ENCODE assay signal across 19 cellular contexts in the genomic region with DNA sequence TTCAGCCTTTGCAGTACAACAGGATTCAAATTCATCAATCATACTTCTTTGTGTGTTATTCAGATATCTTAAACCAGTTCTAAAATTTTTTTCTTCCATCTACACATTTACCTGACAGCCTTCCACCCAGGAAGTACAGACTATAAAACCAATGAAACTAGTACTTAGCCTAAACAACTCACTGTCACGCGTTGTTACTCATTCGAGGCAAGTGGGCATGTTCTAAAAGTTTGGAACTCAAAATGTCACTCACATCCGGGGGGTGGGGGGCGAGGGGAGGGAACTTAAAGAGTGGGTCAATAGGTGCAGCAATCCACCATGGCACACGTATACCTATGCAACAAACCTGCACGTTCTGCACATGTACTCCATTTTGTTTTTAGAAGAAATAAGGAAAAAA.
DNase-seq lines count a peak whose midpoint lies in the region; ATAC-seq, FAIRE-seq and TF ChIP-seq lines count a peak whose summit lies in the region.
"Had no signal": no experiment of that assay in that cellular context is flagged by ENCODE, and none has a peak within 500 bp of the region (broad histone marks: within the 10 kb centered on the region; RNA-seq: fewer than 3 reads in every experiment).

No MANE protein-coding gene starts in this region.

- H3K79me1 ChIP-seq in mesendoderm (ENCODE audit: low read length): peaks cover 24% of the 10 kb centered on the region

- RAD21 ChIA-PET in GM12878 (lab: Charles Lee; ENCODE audit: unreplicated experiment): no interaction called here

- H3K4me3 ChIP-seq in BLaER1 (no peak overlapping the region), HEK293 (ENCODE audit: low read depth, low read length) (no peak overlapping the region), GM12878 (no peak overlapping the region), mesendoderm (ENCODE audit: low read length) (no peak overlapping the region)
- H3K4me3 ChIP-seq: BLaER1 treated with 17β-estradiol and CSF1 and Interleukin-3, amounts not matched to agents 10 nM and 100 nM; GM23248 had no signal

- TF ChIP-seq POLR2A in GM12878 (IDR thresholded peaks at IDR 0.05; ENCODE audit: low read depth, low read length): no peak

- H3K56ac ChIP-seq in mesendoderm (ENCODE audit: low read length): no peak overlapping the region

- H3K4me1 ChIP-seq in BLaER1 (peaks cover 20% of the 10 kb centered on the region), HEK293 (ENCODE audit: control insufficient read depth, insufficient read depth, low read length) (peaks cover 28% of the 10 kb centered on the region), GM12878 (ENCODE audit: control insufficient read depth, insufficient read depth, low read length) (peaks cover 16% of the 10 kb centered on the region), mesendoderm (ENCODE audit: control insufficient read depth, low read depth, low read length) (peaks cover 8% of the 10 kb centered on the region)
- H3K4me1 ChIP-seq: Caco-2 had no signal

- TF ChIP-seq EP300 in GM12878 (IDR thresholded peaks at IDR 0.05; ENCODE audit: borderline replicate concordance in 1 of 2, control insufficient read depth in 1 of 2, low read depth in 2 of 2, low read length in 2 of 2): no peak

- no peak overlapping the region for H2AFZ ChIP-seq in GM12878 (ENCODE audit: control insufficient read depth, low read depth, low read length)
- H2AFZ ChIP-seq: GM23248 had no signal

- no peak overlapping the region for H3K4ac ChIP-seq in mesendoderm (ENCODE audit: low read depth, low read length)

- intact Hi-C loops in GM12878 (cut with micrococcal nuclease; ENCODE audit: unreplicated experiment) (no loop called here), left cardiac atrium (cut with DNase I) (no loop called here)

- no peak overlapping the region for H2BK15ac ChIP-seq in mesendoderm (replicated peaks; ENCODE audit: low read depth)

- no peak overlapping the region for H3K18ac ChIP-seq in mesendoderm (ENCODE audit: low read length)

- no peak overlapping the region for H3K27ac ChIP-seq in BLaER1
- H3K27ac ChIP-seq in HEK293 (ENCODE audit: extremely low read depth, low read depth, low read length): no peak overlapping the region
- no peak overlapping the region for H3K27ac ChIP-seq in GM12878 (ENCODE audit: control insufficient read depth, insufficient read depth)
- no peak overlapping the region for H3K27ac ChIP-seq in mesendoderm (ENCODE audit: low read depth, low read length)
- H3K27ac ChIP-seq: BLaER1 treated with 17β-estradiol and CSF1 and Interleukin-3, amounts not matched to agents 10 nM and 100 nM; GM23248; KMS-11 had no signal

- H4K20me1 ChIP-seq in BLaER1: peaks cover 70% of the 10 kb centered on the region
- no peaks in the 10 kb centered on the region for H4K20me1 ChIP-seq in GM12878 (ENCODE audit: control insufficient read depth, insufficient read depth)

- no TSS peak for BruUV-seq in GM12878 (replicated peaks; lab: Mats Ljungman, UMichigan)

- H3K9me3 ChIP-seq in BLaER1 (no peaks in the 10 kb centered on the region), HEK293 (ENCODE audit: control insufficient read depth, insufficient read depth, low read depth, low read length) (no peaks in the 10 kb centered on the region), GM12878 (replicated peaks; ENCODE audit: control insufficient read depth, insufficient read depth, low read length) (no peaks in the 10 kb centered on the region)
- H3K9me3 ChIP-seq: BLaER1 treated with 17β-estradiol and CSF1 and Interleukin-3, amounts not matched to agents 10 nM and 100 nM; Caco-2 had no signal

- no peak overlapping the region for H3K9ac ChIP-seq in BLaER1
- H3K9ac ChIP-seq in GM12878 (ENCODE audit: control insufficient read depth, insufficient read depth, low read length): no peak overlapping the region
- H3K9ac ChIP-seq in mesendoderm (ENCODE audit: low read length): no peak overlapping the region
- H3K9ac ChIP-seq: BLaER1 treated with 17β-estradiol and CSF1 and Interleukin-3, amounts not matched to agents 10 nM and 100 nM; GM23248; KMS-11 had no signal

- H4K8ac ChIP-seq in mesendoderm (ENCODE audit: low read depth, low read length): peak overlapping the region; percentile 28

- 83% methylated on average over 7 of the region's 7 CpGs for WGBS in GM12878 (ENCODE audit: insufficient coverage, insufficient replicate concordance, low lambda C conversion rate, missing lambda C conversion rate)
- no CpG with 5 or more reads among the region's 7 CpGs for WGBS in mesendoderm (ENCODE audit: extremely low coverage, insufficient coverage, low lambda C conversion rate)

- H3K4me2 ChIP-seq in BLaER1 (0 out of 2 replicates have a peak overlapping the region, but pooled peaks have one; percentile 87), GM12878 (ENCODE audit: control insufficient read depth, insufficient read depth) (peak overlapping the region; percentile 40; the same call in 1 of the 2 replicates), mesendoderm (ENCODE audit: low read length) (no peak overlapping the region)
- H3K4me2 ChIP-seq: KMS-11 had no signal

- in situ Hi-C loops in GM12878 (cut with MboI): loop anchor here (25.0 kb wide), 2 partner anchors 556 to 681 kb away; no protein-coding TSS in a partner anchor

- H2AK5ac ChIP-seq in mesendoderm (ENCODE audit: low read length): no peak overlapping the region

- H2BK120ac ChIP-seq in mesendoderm (ENCODE audit: low read depth, low read length): no peak overlapping the region

- TF ChIP-seq CTCF in HEK293 (tag by site-specific recombination; IDR thresholded peaks at IDR 0.05) (no peak), GM12878 (IDR thresholded peaks at IDR 0.05 in 2 of 3, conservative IDR thresholded peaks at IDR 0.05 in 1 of 3; ENCODE audit: control insufficient read depth in 2 of 3, extremely low read depth in 1 of 3, insufficient read depth in 1 of 3, low read depth in 3 of 3, low read length in 3 of 3) (no peak)

- no peak overlapping the region for H3K23ac ChIP-seq in mesendoderm (ENCODE audit: low read length)

- no peak overlapping the region for H2BK5ac ChIP-seq in mesendoderm (ENCODE audit: low read length)

- H3K27me3 ChIP-seq in BLaER1 (peaks cover under 1% of the 10 kb centered on the region; the same call in 1 of the 2 replicates), GM12878 (replicated peaks in 1 of 2; ENCODE audit: control insufficient read depth in 2 of 2, insufficient read depth in 2 of 2, low read length in 1 of 2) (no peaks in the 10 kb centered on the region), mesendoderm (ENCODE audit: insufficient read depth, low read length, poor library complexity) (no peaks in the 10 kb centered on the region)

- no peak for TF ChIP-seq RAD21 in GM12878 (IDR thresholded peaks at IDR 0.05; ENCODE audit: insufficient read depth, low read depth, low read length)

- no peak for DNase-seq in GM12878 (ENCODE audit: low read depth, low spot score)
- DNase-seq in mesendoderm: no peak
- DNase-seq in SKM-1 treated with dmso at 0.1 percent for 144 hours (lab: John Stamatoyannopoulos, UW; ENCODE audit: unreplicated experiment): no peak
- no peak for DNase-seq in NCI-H187 (lab: John Stamatoyannopoulos, UW)
- no peak for DNase-seq in left cardiac atrium
- DNase-seq: 8988T, Caco-2, GM23248, HFFc6, NCI-H1930, NCI-H2171 treated with DMSO at 0.1 percent for 48 hours, SHP77 had no signal

- SMC1A ChIA-PET in GM12878 (lab: Charles Lee; ENCODE audit: uncharacterized antibody, unreplicated experiment): no interaction called here

- CTCF ChIA-PET in HEK293 (lab: Yijun Ruan, JAX) (no interaction called here), GM12878 (lab: Yijun Ruan, JAX) (no interaction called here)

- H3K79me2 ChIP-seq in GM12878 (ENCODE audit: control insufficient read depth, insufficient read depth, low read length) (peaks cover 75% of the 10 kb centered on the region), mesendoderm (ENCODE audit: control insufficient read depth, insufficient read depth, low read length) (peaks cover 50% of the 10 kb centered on the region)

- no peak for ATAC-seq in GM12878
- ATAC-seq in HG03025 (IDR thresholded peaks at IDR 0.05; ENCODE audit: low FRiP score, unreplicated experiment): no peak
- ATAC-seq in left cardiac atrium: no peak
- ATAC-seq: SK-N-SH treated with all-trans-retinoic acid at 6 μM for 48 hours had no signal

- no peak overlapping the region for H4K5ac ChIP-seq in mesendoderm (ENCODE audit: low read length)

- POLR2A ChIA-PET in HEK293 (lab: Yijun Ruan, JAX) (no interaction called here), GM12878 (lab: Charles Lee) (no interaction called here)

- peaks cover 54% of the 10 kb centered on the region for H3K36me3 ChIP-seq in BLaER1
- peaks cover 10 to 14% of the 10 kb centered on the region in 2 experiments; a peak in 2 of 3 replicates for H3K36me3 ChIP-seq in HEK293 (ENCODE audit: control insufficient read depth in 2 of 2, insufficient read depth in 1 of 2, low read length in 2 of 2)
- peaks cover 3 to 7% of the 10 kb centered on the region in 2 experiments; a peak in 3 of 4 replicates for H3K36me3 ChIP-seq in GM12878 (ENCODE audit: control insufficient read depth in 2 of 2, insufficient read depth in 2 of 2, low read length in 1 of 2)
- H3K36me3 ChIP-seq in mesendoderm (ENCODE audit: control insufficient read depth, insufficient read depth, low read length): no peaks in the 10 kb centered on the region

- FAIRE-seq in GM12878 (lab: Jason Lieb, UNC): no peak
- FAIRE-seq: RCC 7860 had no signal

TF ChIP-seq in HEK293, 187 proteins besides CTCF, POLR2A, EP300 and RAD21 (continues in another document):
- TF ChIP-seq OVOL3 (tag by site-specific recombination; IDR thresholded peaks at IDR 0.05) (no peak), ZNF558 (tag by site-specific recombination; IDR thresholded peaks at IDR 0.05) (no peak), ZNF155 (tag by site-specific recombination; IDR thresholded peaks at IDR 0.05) (no peak), ZNF521 (tag by site-specific recombination; IDR thresholded peaks at IDR 0.05) (no peak), KLF9 (tag by site-specific recombination; IDR thresholded peaks at IDR 0.05; ENCODE audit: low read depth) (no peak), ZNF423 (tag by site-specific recombination; IDR thresholded peaks at IDR 0.05) (no peak), KLF7 (tag by site-specific recombination; IDR thresholded peaks at IDR 0.05; ENCODE audit: borderline replicate concordance) (no peak), YY1 (tag by site-specific recombination; IDR thresholded peaks at IDR 0.05) (no peak)

TF ChIP-seq in GM12878, 131 proteins besides CTCF, POLR2A, EP300 and RAD21:
- TF ChIP-seq, protein P1, sequence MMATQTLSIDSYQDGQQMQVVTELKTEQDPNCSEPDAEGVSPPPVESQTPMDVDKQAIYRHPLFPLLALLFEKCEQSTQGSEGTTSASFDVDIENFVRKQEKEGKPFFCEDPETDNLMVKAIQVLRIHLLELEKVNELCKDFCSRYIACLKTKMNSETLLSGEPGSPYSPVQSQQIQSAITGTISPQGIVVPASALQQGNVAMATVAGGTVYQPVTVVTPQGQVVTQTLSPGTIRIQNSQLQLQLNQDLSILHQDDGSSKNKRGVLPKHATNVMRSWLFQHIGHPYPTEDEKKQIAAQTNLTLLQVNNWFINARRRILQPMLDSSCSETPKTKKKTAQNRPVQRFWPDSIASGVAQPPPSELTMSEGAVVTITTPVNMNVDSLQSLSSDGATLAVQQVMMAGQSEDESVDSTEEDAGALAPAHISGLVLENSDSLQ (IDR thresholded peaks at IDR 0.05): 0 out of 2 replicates have a peak, but pooled peaks have one; percentile 11
- no peak for TF ChIP-seq SMAD5 (IDR thresholded peaks at IDR 0.05; ENCODE audit: low read depth)
